Comparison of ENCODE assay signal across 8 cellular contexts in the genomic region with DNA sequence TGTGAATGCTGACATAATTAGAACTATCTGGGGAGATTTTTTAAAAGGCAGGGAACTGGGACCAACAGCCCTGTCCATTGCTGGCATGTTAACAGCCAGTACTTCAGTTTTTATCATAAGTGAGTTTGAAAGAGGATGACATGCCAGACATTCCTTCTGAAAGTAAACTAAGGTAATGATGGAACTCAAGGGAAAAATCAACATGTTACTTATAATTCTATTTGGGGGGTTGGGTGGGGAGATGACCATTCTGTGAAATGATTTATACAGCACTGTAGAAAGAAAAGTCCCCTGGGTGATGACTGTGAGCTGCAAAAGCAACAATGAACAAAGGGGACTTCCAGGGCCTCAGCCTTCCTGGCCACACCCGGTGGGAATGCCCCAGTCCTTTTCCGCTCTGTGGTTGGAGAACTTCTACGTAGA. TPM values are rescaled to one million over a fixed set of nuclear protein-coding genes. Genes with fewer than 3 reads are reported as not detected.
DNase-seq lines count a peak whose midpoint lies in the region; ATAC-seq lines count a peak whose summit lies in the region.

No MANE protein-coding gene starts in this region.

- no peak overlapping the region for H3K4me3 ChIP-seq in SJSA1

- H3K9me3 Mint-ChIP-seq in stimulated activated effector memory CD8-positive, alpha-beta T cell treated with anti-CD3 and anti-CD28 coated beads, Interleukin-12 subunit alpha, Interleukin-12 subunit beta, amount 100 ng/mL, for 72 hours, result no peaks in the 10 kb centered on the region

- no peaks in the 10 kb centered on the region for H3K36me3 ChIP-seq in SJSA1

- H3K36me3 Mint-ChIP-seq in stimulated activated effector memory CD8-positive, alpha-beta T cell treated with anti-CD3 and anti-CD28 coated beads, Interleukin-12 subunit alpha, Interleukin-12 subunit beta, amount 100 ng/mL, for 72 hours, result no peaks in the 10 kb centered on the region

- H3K4me3 Mint-ChIP-seq in stimulated activated effector memory CD8-positive, alpha-beta T cell treated with anti-CD3 and anti-CD28 coated beads, Interleukin-12 subunit alpha, Interleukin-12 subunit beta, amount 100 ng/mL, for 72 hours, result no peak overlapping the region

- ATAC-seq in stimulated activated effector memory CD8-positive, alpha-beta T cell treated with anti-CD3 and anti-CD28 coated beads, Interleukin-12 subunit alpha, Interleukin-12 subunit beta, amount 100 ng/mL, for 72 hours, result peak; percentile 48

- peak overlapping the region; percentile 98 for H3K27ac ChIP-seq in SJSA1

- no peak overlapping the region for H3K27ac Mint-ChIP-seq in stimulated activated effector memory CD8-positive, alpha-beta T cell treated with anti-CD3 and anti-CD28 coated beads, Interleukin-12 subunit alpha, Interleukin-12 subunit beta, amount 100 ng/mL, for 72 hours

- no peaks in the 10 kb centered on the region for H3K27me3 ChIP-seq in SJSA1 (replicated peaks)

- H3K4me1 Mint-ChIP-seq in stimulated activated effector memory CD8-positive, alpha-beta T cell treated with anti-CD3 and anti-CD28 coated beads, Interleukin-12 subunit alpha, Interleukin-12 subunit beta, amount 100 ng/mL, for 72 hours, result no peaks in the 10 kb centered on the region

- no peaks in the 10 kb centered on the region for H3K9me3 ChIP-seq in SJSA1 (replicated peaks)

- H3K4me1 ChIP-seq in SJSA1 (replicated peaks), result peaks cover 24% of the 10 kb centered on the region

- DNase-seq in EL (peak; percentile 56), H4 (ENCODE audit: low spot score) (peak; percentile 81), SJSA1 (ENCODE audit: low read depth in 1 of 2, low spot score in 2 of 2) (peak; percentile 94), glomerular visceral epithelial cell (ENCODE audit: extremely low spot score) (peak; percentile 94), CD1c-positive myeloid dendritic cell (ENCODE audit: extremely low spot score) (no peak), superior temporal gyrus (ENCODE audit: extremely low spot score) (no peak)
- DNase-seq in stimulated activated effector memory CD8-positive, alpha-beta T cell treated with anti-CD3 and anti-CD28 coated beads, Interleukin-12 subunit alpha, Interleukin-12 subunit beta, amount 100 ng/mL, for 72 hours (ENCODE audit: low spot score in 2 of 2), result no peak
- DNase-seq in central memory CD4-positive, alpha-beta T cell, result no peak

RNA-seq across cellular contexts. Expression of a gene that starts 5.4 kb away (rescaled TPM):
- total RNA-seq in H4 (2014; rRNA removed; shearing (Covaris generic)), result 0.10 TPM in 1 of 2 replicates, not detected in the other
- 0.18 TPM in 1 of 2 replicates, not detected in the other for total RNA-seq in SJSA1 (2014; rRNA removed; shearing (Covaris generic))

Comparison
In these comparisons a context has a peak if more than half of its experiments do, and no peak if none do; other contexts are left out.
1. DNase-seq: peak in EL (single experiment), H4 (single experiment), SJSA1 (2 of 2) and glomerular visceral epithelial cell (single experiment); none in stimulated activated effector memory CD8-positive, alpha-beta T cell treated with anti-CD3 and anti-CD28 coated beads, Interleukin-12 subunit alpha, Interleukin-12 subunit beta, amount 100 ng/mL, for 72 hours (0 of 2), CD1c-positive myeloid dendritic cell (single experiment), central memory CD4-positive, alpha-beta T cell (single experiment) and superior temporal gyrus (single experiment).